21 cellular contexts compared by ENCODE assay signal in the genomic region with DNA sequence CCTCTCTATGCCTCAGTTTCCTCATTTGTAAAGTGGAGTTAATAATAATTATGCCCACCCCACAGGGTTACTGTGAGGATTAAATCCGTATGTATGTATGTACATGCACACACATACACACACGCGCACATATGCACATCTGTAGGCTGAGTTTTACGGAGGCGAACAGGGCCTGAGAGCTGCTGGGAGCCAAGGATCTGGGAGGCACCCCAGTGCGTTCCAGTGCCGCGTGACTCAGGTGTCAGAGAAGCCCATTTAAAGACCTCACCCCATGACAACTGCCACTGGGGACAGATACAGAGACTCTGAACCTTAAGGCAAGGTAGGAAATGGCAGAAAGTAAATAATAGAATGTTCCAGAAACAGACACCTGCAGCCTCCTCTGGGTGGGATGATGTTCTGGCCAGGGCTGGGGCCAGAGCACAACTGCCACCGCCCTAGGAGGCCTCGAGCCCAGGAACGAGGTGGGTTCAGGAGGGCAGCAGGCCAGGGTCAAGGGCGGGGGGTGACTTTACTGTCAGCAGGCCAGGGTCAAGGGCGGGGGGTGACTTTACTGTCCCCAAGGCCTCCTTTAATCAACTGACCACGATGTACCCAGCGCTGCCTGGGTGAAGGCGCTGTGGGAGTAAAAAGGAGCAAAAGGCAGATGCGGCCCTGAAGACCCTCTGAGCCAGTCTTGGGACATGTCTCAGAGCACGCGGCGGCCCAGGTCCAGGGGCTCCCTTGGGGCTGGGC.
"Had no signal": no experiment of that assay in that cellular context is flagged by ENCODE, and none has a peak within 500 bp of the region (broad histone marks: within the 10 kb centered on the region; RNA-seq: fewer than 3 reads in every experiment).

No MANE protein-coding gene starts in this region.

- H3K9me3 Mint-ChIP-seq: activated T-helper 17 cell treated with anti-CD3 and anti-CD28 coated beads, Interleukin-2, amount 50 U/mL, for 72 hours; central memory CD8-positive, alpha-beta T cell; naive B cell; neural crest cell; T-cell; WTC11 had no signal

- H3K36me3 Mint-ChIP-seq: brain, naive B cell, WTC11 had no signal

- H3K4me3 ChIP-seq: coronary artery, SK-N-MC, tibial nerve, uterus had no signal

- ATAC-seq: activated CD4-positive, alpha-beta T cell treated with anti-CD3 and anti-CD28 coated beads for 36 hours; activated T-helper 17 cell treated with anti-CD3 and anti-CD28 coated beads, Interleukin-2, amount 50 U/mL, for 72 hours; left cardiac atrium; stimulated activated naive CD8-positive, alpha-beta T cell treated with anti-CD3 and anti-CD28 coated beads, Interleukin-15, Interleukin-2, amounts not matched to agents 100 U/mL and 50 U/mL, for 24 hours; T-cell; WTC11 had no signal

- DNase-seq: activated CD4-positive, alpha-beta T cell treated with anti-CD3 and anti-CD28 coated beads for 36 hours; activated CD4-positive, alpha-beta T cell treated with anti-CD3 and anti-CD28 coated beads, Interleukin-2, amount 50 U/mL, for 48 hours; activated naive CD4-positive, alpha-beta T cell; effector CD4-positive, alpha-beta T cell; left cardiac atrium; mammary epithelial cell; midbrain; naive B cell; stimulated activated CD4-positive, alpha-beta T cell treated with anti-CD3 and anti-CD28 coated beads, Interleukin-12 subunit alpha, Interleukin-12 subunit beta, amount 100 ng/mL, for 4 hours; stimulated activated CD4-positive, alpha-beta T cell treated with anti-CD3 and anti-CD28 coated beads, Interleukin-1b, Interleukin-23, amount 100 ng/mL, for 48 hours; stimulated activated naive CD8-positive, alpha-beta T cell treated with anti-CD3 and anti-CD28 coated beads, Interleukin-15, Interleukin-2, amounts not matched to agents 100 U/mL and 50 U/mL, for 24 hours; T-cell; uterus had no signal

- H3K36me3 ChIP-seq: tibial nerve, uterus had no signal

- H3K27ac Mint-ChIP-seq: activated CD4-positive, alpha-beta T cell treated with anti-CD3 and anti-CD28 coated beads for 36 hours; activated T-helper 17 cell treated with anti-CD3 and anti-CD28 coated beads, Interleukin-2, amount 50 U/mL, for 72 hours; brain; T-cell; WTC11 had no signal

- H3K27me3 ChIP-seq: tibial nerve, uterus had no signal

- H3K27me3 Mint-ChIP-seq: activated CD4-positive, alpha-beta T cell treated with anti-CD3 and anti-CD28 coated beads for 36 hours; activated T-helper 17 cell treated with anti-CD3 and anti-CD28 coated beads, Interleukin-2, amount 50 U/mL, for 72 hours; central memory CD8-positive, alpha-beta T cell; naive B cell; T-cell had no signal

- H3K4me3 Mint-ChIP-seq: activated CD4-positive, alpha-beta T cell treated with anti-CD3 and anti-CD28 coated beads for 36 hours; activated T-helper 17 cell treated with anti-CD3 and anti-CD28 coated beads, Interleukin-2, amount 50 U/mL, for 72 hours; brain; central memory CD8-positive, alpha-beta T cell; naive B cell; neural crest cell; T-cell; WTC11 had no signal

- H3K27ac ChIP-seq: coronary artery, SK-N-MC had no signal

- H3K9me3 ChIP-seq: tibial nerve, uterus had no signal
